Comparison of ENCODE assay signal across 23 cellular contexts in the genomic region with DNA sequence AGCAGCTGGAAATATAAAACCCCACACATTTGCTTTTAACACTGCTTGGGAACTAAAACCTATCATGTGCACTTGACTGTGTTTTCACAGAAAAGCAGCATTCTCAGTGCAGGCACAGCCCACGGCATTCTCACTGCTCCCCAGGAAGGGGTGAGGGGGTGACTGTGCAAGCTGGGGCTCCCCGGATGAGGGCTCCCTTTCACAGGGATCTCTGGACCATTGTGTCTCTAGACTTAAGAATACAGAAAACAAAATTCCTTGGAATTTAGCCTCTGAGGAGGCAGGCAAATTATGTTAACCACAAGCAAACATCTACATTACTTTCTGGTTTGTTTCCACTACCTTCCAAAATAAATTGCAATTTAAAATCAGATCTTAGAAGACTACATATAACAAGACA.
A peak's percentile ranks its signal among the peaks of the same experiment; 100 is the strongest.
DNase-seq lines count a peak whose midpoint lies in the region; ATAC-seq and TF ChIP-seq lines count a peak whose summit lies in the region.
"Had no signal": no experiment of that assay in that cellular context is flagged by ENCODE, and none has a peak within 500 bp of the region (broad histone marks: within the 10 kb centered on the region; RNA-seq: fewer than 3 reads in every experiment).

No MANE protein-coding gene starts in this region.

- no peak for DNase-seq in GM23338 (ENCODE audit: low spot score)
- DNase-seq in astrocyte of the spinal cord (ENCODE audit: low read depth, low spot score), result peak; percentile 27
- no peak for DNase-seq in mesenchymal stem cell
- DNase-seq in NOMO-1 treated with dmso at 0.1 percent for 144 hours (lab: John Stamatoyannopoulos, UW; ENCODE audit: unreplicated experiment), result no peak
- DNase-seq in stimulated activated CD4-positive, alpha-beta T cell treated with anti-CD3 and anti-CD28 coated beads, Interleukin-2, amount 100 ng/mL, for 48 hours, result no peak
- no peak for DNase-seq in heart right ventricle
- DNase-seq: activated CD4-positive, alpha-beta T cell treated with anti-CD3 and anti-CD28 coated beads for 36 hours; activated naive CD4-positive, alpha-beta T cell; activated T-cell treated with anti-CD3 and anti-CD28 coated beads, Interleukin-2, amount 50 U/mL, for 4 hours; AML-193; CD8-positive, alpha-beta T cell; cortex of kidney; DMS 273 treated with DMSO at 0.1 percent for 48 hours; MV-4-11; naive B cell; NCI-H2171; NCI-H524; ovary; thyroid gland had no signal

- in situ Hi-C loops in astrocyte of the spinal cord (cut with HindIII; ENCODE audit: low sequenced_read_pairs), result no loop called here

- H3K14ac ChIP-seq in mesenchymal stem cell (ENCODE audit: low read length in 2 of 2), result no peak overlapping the region

- WGBS in mesenchymal stem cell, result 100% methylated on average over 2 of the region's 2 CpGs
- WGBS in heart right ventricle, 2 donors, result 80 to 85% methylated on average over 2 of the region's 2 CpGs

- H3K4me3 ChIP-seq in GM23338 (no peak overlapping the region), astrocyte of the spinal cord (ENCODE audit: low read depth, low read length) (no peak overlapping the region), mesenchymal stem cell (ENCODE audit: insufficient read depth in 1 of 2, low read depth in 1 of 2, low read length in 2 of 2) (no peak overlapping the region), heart right ventricle (no peak overlapping the region)
- H3K4me3 ChIP-seq: ovary, SJSA1, thyroid gland had no signal

- H3K9ac ChIP-seq in mesenchymal stem cell (ENCODE audit: low read length), result no peak overlapping the region

- H3K27me3 Mint-ChIP-seq in GM23338 (ENCODE audit: insufficient read depth, low read depth, poor library complexity), result peaks cover 4% of the 10 kb centered on the region
- H3K27me3 Mint-ChIP-seq: activated CD4-positive, alpha-beta T cell treated with anti-CD3 and anti-CD28 coated beads for 36 hours; naive B cell; stimulated activated naive CD8-positive, alpha-beta T cell treated with anti-CD3 and anti-CD28 coated beads, Interleukin-15, Interleukin-2, amounts not matched to agents 100 ng/mL and 50 ng/mL, for 24 hours had no signal

- intact Hi-C loops in heart right ventricle (cut with DNase I), result loop anchor here in 3 of 10 donors (5.0 to 10.0 kb wide), 3 partner anchors 190 to 202 kb away; no protein-coding TSS in a partner anchor

- no peak overlapping the region for H2BK12ac ChIP-seq in mesenchymal stem cell (ENCODE audit: low read length in 2 of 2)

- TF ChIP-seq CTCF in GM23338 (conservative IDR thresholded peaks at IDR 0.05; ENCODE audit: low read depth in 2 of 2) (no peak), astrocyte of the spinal cord (IDR thresholded peaks at IDR 0.05; ENCODE audit: low read depth, low read length) (no peak), heart right ventricle (IDR thresholded peaks at IDR 0.05) (no peak)

- H3K27me3 ChIP-seq in GM23338 (ENCODE audit: insufficient read depth), result no peaks in the 10 kb centered on the region
- H3K27me3 ChIP-seq in mesenchymal stem cell (ENCODE audit: control insufficient read depth in 1 of 2, insufficient read depth in 1 of 2, low read length in 2 of 2), result no peaks in the 10 kb centered on the region
- H3K27me3 ChIP-seq in heart right ventricle, result no peaks in the 10 kb centered on the region
- H3K27me3 ChIP-seq: ovary, SJSA1, thyroid gland had no signal

- H4K91ac ChIP-seq in mesenchymal stem cell (ENCODE audit: low read length), result no peak overlapping the region

- H3K23ac ChIP-seq in mesenchymal stem cell (ENCODE audit: low read length in 2 of 2), result no peak overlapping the region

- H2AK5ac ChIP-seq in mesenchymal stem cell (ENCODE audit: low read length, severe bottlenecking), result no peak overlapping the region

- H3K4ac ChIP-seq in mesenchymal stem cell (ENCODE audit: low read depth in 1 of 2, low read length in 2 of 2), result no peak overlapping the region

- H2BK120ac ChIP-seq in mesenchymal stem cell (ENCODE audit: low read depth, low read length), result no peak overlapping the region

- H3K4me1 ChIP-seq in GM23338 (ENCODE audit: insufficient read depth) (no peaks in the 10 kb centered on the region), mesenchymal stem cell (ENCODE audit: control insufficient read depth, insufficient read depth, low read depth, low read length) (peaks cover 5% of the 10 kb centered on the region), heart right ventricle (no peaks in the 10 kb centered on the region)
- H3K4me1 ChIP-seq: thyroid gland had no signal

- no peaks in the 10 kb centered on the region for H3K79me1 ChIP-seq in mesenchymal stem cell (replicated peaks; ENCODE audit: low read length, poor library complexity, severe bottlenecking)

- H3K9me3 ChIP-seq in mesenchymal stem cell (ENCODE audit: control insufficient read depth, low read length) (no peaks in the 10 kb centered on the region), heart right ventricle (no peaks in the 10 kb centered on the region)
- H3K9me3 ChIP-seq: ovary, SJSA1, thyroid gland had no signal

- H4K20me1 ChIP-seq in GM23338 (replicated peaks; ENCODE audit: insufficient read depth), result no peaks in the 10 kb centered on the region

- H3K9me2 ChIP-seq in GM23338 (ENCODE audit: insufficient read depth), result no peaks in the 10 kb centered on the region

- H3K9me3 Mint-ChIP-seq in GM23338, result no peaks in the 10 kb centered on the region
- H3K9me3 Mint-ChIP-seq: activated T-cell treated with anti-CD3 and anti-CD28 coated beads, Interleukin-2, amount 50 U/mL, for 4 hours; CD8-positive, alpha-beta T cell; naive B cell; stimulated activated naive CD8-positive, alpha-beta T cell treated with anti-CD3 and anti-CD28 coated beads, Interleukin-15, Interleukin-2, amounts not matched to agents 100 ng/mL and 50 ng/mL, for 24 hours; T-helper 1 cell treated with Interleukin-12 subunit alpha and Interleukin-12 subunit beta and Interleukin-4 antibody, amounts not matched to agents 30 μg/mL and 1 μg/mL, for 36 hours had no signal

- no peak overlapping the region for H3K18ac ChIP-seq in mesenchymal stem cell (ENCODE audit: low read depth in 1 of 2, low read length in 2 of 2)

- no peaks in the 10 kb centered on the region for H3K79me2 ChIP-seq in GM23338 (replicated peaks; ENCODE audit: insufficient read depth)

- no peak overlapping the region for H3K27ac Mint-ChIP-seq in GM23338
- H3K27ac Mint-ChIP-seq: activated CD4-positive, alpha-beta T cell treated with anti-CD3 and anti-CD28 coated beads for 36 hours; CD8-positive, alpha-beta T cell; naive B cell; stimulated activated naive CD8-positive, alpha-beta T cell treated with anti-CD3 and anti-CD28 coated beads, Interleukin-15, Interleukin-2, amounts not matched to agents 100 ng/mL and 50 ng/mL, for 24 hours; T-helper 1 cell treated with Interleukin-12 subunit alpha and Interleukin-12 subunit beta and Interleukin-4 antibody, amounts not matched to agents 30 μg/mL and 1 μg/mL, for 36 hours had no signal

- H3K27ac ChIP-seq in GM23338 (ENCODE audit: low read depth) (no peak overlapping the region), mesenchymal stem cell (ENCODE audit: low read length, poor library complexity, severe bottlenecking) (peak overlapping the region; percentile 8), heart right ventricle (no peak overlapping the region)
- H3K27ac ChIP-seq: ovary, SJSA1, thyroid gland had no signal

- H2AFZ ChIP-seq in GM23338, result no peak overlapping the region
- H2AFZ ChIP-seq in mesenchymal stem cell (ENCODE audit: low read depth, low read length), result no peak overlapping the region

- H3K4me3 Mint-ChIP-seq in GM23338, result no peak overlapping the region
- H3K4me3 Mint-ChIP-seq: activated CD4-positive, alpha-beta T cell treated with anti-CD3 and anti-CD28 coated beads for 36 hours; activated T-cell treated with anti-CD3 and anti-CD28 coated beads, Interleukin-2, amount 50 U/mL, for 4 hours; CD8-positive, alpha-beta T cell; naive B cell; stimulated activated naive CD8-positive, alpha-beta T cell treated with anti-CD3 and anti-CD28 coated beads, Interleukin-15, Interleukin-2, amounts not matched to agents 100 ng/mL and 50 ng/mL, for 24 hours; T-helper 1 cell treated with Interleukin-12 subunit alpha and Interleukin-12 subunit beta and Interleukin-4 antibody, amounts not matched to agents 30 μg/mL and 1 μg/mL, for 36 hours had no signal

- H2BK15ac ChIP-seq in mesenchymal stem cell (ENCODE audit: low read depth, poor library complexity, severe bottlenecking), result no peak overlapping the region

- no peaks in the 10 kb centered on the region for H3K4me1 Mint-ChIP-seq in GM23338
- H3K4me1 Mint-ChIP-seq: activated CD4-positive, alpha-beta T cell treated with anti-CD3 and anti-CD28 coated beads for 36 hours; naive B cell had no signal

- H3F3A ChIP-seq in GM23338 (replicated peaks; ENCODE audit: low read depth), result no peaks in the 10 kb centered on the region

- no peak overlapping the region for H2BK5ac ChIP-seq in mesenchymal stem cell (ENCODE audit: low read depth, low read length, poor library complexity, severe bottlenecking)

- no peak overlapping the region for H4K8ac ChIP-seq in mesenchymal stem cell (ENCODE audit: low read length)

- no peaks in the 10 kb centered on the region for H3K36me3 Mint-ChIP-seq in GM23338 (ENCODE audit: low read depth)
- H3K36me3 Mint-ChIP-seq: CD8-positive, alpha-beta T cell; naive B cell had no signal

- no peaks in the 10 kb centered on the region for H3K36me3 ChIP-seq in GM23338 (ENCODE audit: insufficient read depth)
- H3K36me3 ChIP-seq in mesenchymal stem cell (ENCODE audit: control insufficient read depth in 1 of 2, insufficient read depth in 2 of 2, low read depth in 1 of 2, low read length in 2 of 2), result no peaks in the 10 kb centered on the region
- H3K36me3 ChIP-seq in heart right ventricle, result no peaks in the 10 kb centered on the region
- H3K36me3 ChIP-seq: ovary, SJSA1, thyroid gland had no signal

- H3K4me2 ChIP-seq in GM23338, result no peak overlapping the region
- no peak overlapping the region for H3K4me2 ChIP-seq in mesenchymal stem cell (ENCODE audit: low read length, poor library complexity, severe bottlenecking)

- ATAC-seq in GM23338 (peak; percentile 36; the same call in 1 of the 3 replicates), HG02970 (IDR thresholded peaks at IDR 0.05; ENCODE audit: low FRiP score, unreplicated experiment) (no peak), heart right ventricle (no peak)
- ATAC-seq: activated CD4-positive, alpha-beta T cell treated with anti-CD3 and anti-CD28 coated beads for 36 hours; activated T-cell treated with anti-CD3 and anti-CD28 coated beads, Interleukin-2, amount 50 U/mL, for 4 hours; CD8-positive, alpha-beta T cell had no signal

TF ChIP-seq in GM23338, 12 proteins besides CTCF, POLR2A, EP300 and RAD21 (continues in another document):
- TF ChIP-seq EZH2 (IDR thresholded peaks at IDR 0.05; ENCODE audit: low read depth, unreplicated experiment) (no peak), NANOG (IDR thresholded peaks at IDR 0.05; ENCODE audit: borderline replicate concordance) (no peak), CREB1 (CRISPR knock-in tag; IDR thresholded peaks at IDR 0.05; ENCODE audit: low read depth) (no peak), EZH2phosphoT487 (IDR thresholded peaks at IDR 0.05; ENCODE audit: unreplicated experiment) (no peak)
